In the genomic region with DNA sequence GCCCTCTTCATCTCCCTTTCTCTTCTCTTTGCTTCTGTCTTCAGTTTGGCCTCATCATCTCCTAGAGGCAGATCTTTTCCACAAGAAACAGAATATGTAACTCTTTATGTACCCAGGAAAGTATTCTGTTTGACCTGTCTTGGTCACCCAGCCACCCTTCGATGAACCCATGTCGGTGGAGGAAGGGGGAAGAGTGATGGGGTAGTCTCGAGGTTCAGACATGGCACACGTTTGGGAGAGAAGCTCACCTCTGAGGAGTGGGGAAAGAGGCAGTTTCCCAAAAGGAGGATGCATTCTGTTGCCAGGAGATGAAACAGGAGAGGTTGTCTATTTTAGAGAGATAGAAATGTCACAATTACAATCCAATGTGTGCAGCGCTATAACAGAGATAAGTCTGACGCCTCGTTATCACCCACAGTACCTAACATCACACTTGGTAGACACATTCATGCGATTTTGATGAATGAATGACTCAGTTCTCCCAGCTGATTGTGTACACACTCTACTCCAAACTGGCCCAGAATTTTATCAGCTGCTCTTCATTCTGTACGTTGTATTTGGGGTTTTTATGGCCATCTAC, we compare ENCODE assay signal across 9 cellular contexts. TPM values are rescaled to one million over a fixed set of nuclear protein-coding genes. Genes with fewer than 3 reads are reported as not detected.
DNase-seq lines count a peak whose midpoint lies in the region; ATAC-seq and TF ChIP-seq lines count a peak whose summit lies in the region.
"Had no signal": no experiment of that assay in that cellular context is flagged by ENCODE, and none has a peak within 500 bp of the region (broad histone marks: within the 10 kb centered on the region; RNA-seq: fewer than 3 reads in every experiment).

No MANE protein-coding gene starts in this region.

- H3K27me3 Mint-ChIP-seq in activated CD8-positive, alpha-beta T cell treated with anti-CD3 and anti-CD28 coated beads for 36 hours = peaks cover 23% of the 10 kb centered on the region

- H3K4me1 ChIP-seq in right atrium auricular region = peaks cover 0 to 35% of the 10 kb centered on the region in 2 donors

- H3K9me3 Mint-ChIP-seq in activated CD8-positive, alpha-beta T cell treated with anti-CD3 and anti-CD28 coated beads for 36 hours = no peaks in the 10 kb centered on the region
- peaks cover 3% of the 10 kb centered on the region for H3K9me3 Mint-ChIP-seq in stimulated activated effector memory CD8-positive, alpha-beta T cell treated with anti-CD3 and anti-CD28 coated beads, Interleukin-12 subunit alpha, Interleukin-12 subunit beta, amount 100 ng/mL, for 72 hours

- POLR2A ChIA-PET in activated CD8-positive, alpha-beta T cell treated with anti-CD3 and anti-CD28 coated beads for 36 hours (lab: Charles Lee) = interaction anchor here (1.4 kb wide), 1 partner anchor 17 kb away, joined by 4 read pairs; no protein-coding TSS in a partner anchor

- H3K4me3 Mint-ChIP-seq in activated CD8-positive, alpha-beta T cell treated with anti-CD3 and anti-CD28 coated beads for 36 hours = peak overlapping the region; percentile 51
- H3K4me3 Mint-ChIP-seq in stimulated activated effector memory CD8-positive, alpha-beta T cell treated with anti-CD3 and anti-CD28 coated beads, Interleukin-12 subunit alpha, Interleukin-12 subunit beta, amount 100 ng/mL, for 72 hours = peak overlapping the region; percentile 68

- intact Hi-C loops in activated CD8-positive, alpha-beta T cell treated with anti-CD3 and anti-CD28 coated beads for 36 hours (cut with micrococcal nuclease) = no loop called here

- H3K36me3 Mint-ChIP-seq in activated CD8-positive, alpha-beta T cell treated with anti-CD3 and anti-CD28 coated beads for 36 hours (ENCODE audit: low read depth) = no peaks in the 10 kb centered on the region
- H3K36me3 Mint-ChIP-seq in stimulated activated effector memory CD8-positive, alpha-beta T cell treated with anti-CD3 and anti-CD28 coated beads, Interleukin-12 subunit alpha, Interleukin-12 subunit beta, amount 100 ng/mL, for 72 hours = peaks cover 5% of the 10 kb centered on the region

- no peak for TF ChIP-seq CTCF in activated CD8-positive, alpha-beta T cell treated with anti-CD3 and anti-CD28 coated beads for 36 hours (IDR thresholded peaks at IDR 0.05)
- TF ChIP-seq CTCF in right atrium auricular region (IDR thresholded peaks at IDR 0.05) = no peak

- no peaks in the 10 kb centered on the region for H3K9me3 ChIP-seq in right atrium auricular region

- H3K27me3 ChIP-seq in right atrium auricular region = no peaks in the 10 kb centered on the region

- H3K36me3 ChIP-seq in right atrium auricular region = no peaks in the 10 kb centered on the region

- DNase-seq in NCI-H748 (lab: John Stamatoyannopoulos, UW; ENCODE audit: unreplicated experiment) (peak; percentile 8), NCI-H748 treated with DMSO at 0.1 percent for 48 hours (lab: John Stamatoyannopoulos, UW) (no peak), right atrium auricular region (ENCODE audit: low spot score) (no peak)
- no peak for DNase-seq in activated CD8-positive, alpha-beta T cell treated with anti-CD3 and anti-CD28 coated beads for 36 hours
- no peak for DNase-seq in stimulated activated effector memory CD8-positive, alpha-beta T cell treated with anti-CD3 and anti-CD28 coated beads, Interleukin-12 subunit alpha, Interleukin-12 subunit beta, amount 100 ng/mL, for 72 hours (ENCODE audit: low spot score in 2 of 2)

- H3K27ac Mint-ChIP-seq in activated CD8-positive, alpha-beta T cell treated with anti-CD3 and anti-CD28 coated beads for 36 hours = peak overlapping the region; percentile 52
- peak overlapping the region; percentile 84 for H3K27ac Mint-ChIP-seq in stimulated activated effector memory CD8-positive, alpha-beta T cell treated with anti-CD3 and anti-CD28 coated beads, Interleukin-12 subunit alpha, Interleukin-12 subunit beta, amount 100 ng/mL, for 72 hours

- ATAC-seq in activated CD8-positive, alpha-beta T cell treated with anti-CD3 and anti-CD28 coated beads for 36 hours = no peak
- peak; percentile 86 for ATAC-seq in stimulated activated effector memory CD8-positive, alpha-beta T cell treated with anti-CD3 and anti-CD28 coated beads, Interleukin-12 subunit alpha, Interleukin-12 subunit beta, amount 100 ng/mL, for 72 hours
- no peak for ATAC-seq in GM18517 (IDR thresholded peaks at IDR 0.05; ENCODE audit: unreplicated experiment)
- ATAC-seq in GM21515 (IDR thresholded peaks at IDR 0.05; ENCODE audit: unreplicated experiment) = no peak
- no peak for ATAC-seq in HG03378 (IDR thresholded peaks at IDR 0.05; ENCODE audit: unreplicated experiment)

- H3K4me1 Mint-ChIP-seq in activated CD8-positive, alpha-beta T cell treated with anti-CD3 and anti-CD28 coated beads for 36 hours (ENCODE audit: low read depth) = peaks cover 11% of the 10 kb centered on the region
- peaks cover 14% of the 10 kb centered on the region for H3K4me1 Mint-ChIP-seq in stimulated activated effector memory CD8-positive, alpha-beta T cell treated with anti-CD3 and anti-CD28 coated beads, Interleukin-12 subunit alpha, Interleukin-12 subunit beta, amount 100 ng/mL, for 72 hours

- CTCF ChIA-PET in activated CD8-positive, alpha-beta T cell treated with anti-CD3 and anti-CD28 coated beads for 36 hours (lab: Charles Lee) = no interaction called here

- peak overlapping the region; percentile 96 to 97 for H3K4me3 ChIP-seq in right atrium auricular region

- H3K27ac ChIP-seq in right atrium auricular region = peak overlapping the region; percentile 97 to 98

RNA-seq across cellular contexts. Expression of gene CCDC50, which starts 0.7 kb away (rescaled TPM):
- 1 to 10 TPM; 7.3 to 7.6 TPM for total RNA-seq in activated CD8-positive, alpha-beta T cell treated with anti-CD3 and anti-CD28 coated beads for 36 hours
- 10 to 100 TPM; 58.7 to 70.7 TPM for total RNA-seq in right atrium auricular region

RNA-seq across cellular contexts. Expression of gene UTS2B, which starts 1.9 kb away (rescaled TPM):
- total RNA-seq in activated CD8-positive, alpha-beta T cell treated with anti-CD3 and anti-CD28 coated beads for 36 hours = not detected
- total RNA-seq in right atrium auricular region = under 1 TPM in 1 of 2 donors, not detected in 1; 0.39 TPM
- total RNA-seq: Daoy had no signal

Comparison
In these comparisons a context has a peak if more than half of its experiments do, and no peak if none do; other contexts are left out.
1. RNA of gene CCDC50, which starts 0.7 kb away (total RNA-seq): 58.7 to 70.7 TPM in right atrium auricular region; 7.3 to 7.6 TPM in activated CD8-positive, alpha-beta T cell treated with anti-CD3 and anti-CD28 coated beads for 36 hours; every median in the first group is over 4 times any median in the second.